Comparison of ENCODE assay signal across 1 cellular context in the genomic region with DNA sequence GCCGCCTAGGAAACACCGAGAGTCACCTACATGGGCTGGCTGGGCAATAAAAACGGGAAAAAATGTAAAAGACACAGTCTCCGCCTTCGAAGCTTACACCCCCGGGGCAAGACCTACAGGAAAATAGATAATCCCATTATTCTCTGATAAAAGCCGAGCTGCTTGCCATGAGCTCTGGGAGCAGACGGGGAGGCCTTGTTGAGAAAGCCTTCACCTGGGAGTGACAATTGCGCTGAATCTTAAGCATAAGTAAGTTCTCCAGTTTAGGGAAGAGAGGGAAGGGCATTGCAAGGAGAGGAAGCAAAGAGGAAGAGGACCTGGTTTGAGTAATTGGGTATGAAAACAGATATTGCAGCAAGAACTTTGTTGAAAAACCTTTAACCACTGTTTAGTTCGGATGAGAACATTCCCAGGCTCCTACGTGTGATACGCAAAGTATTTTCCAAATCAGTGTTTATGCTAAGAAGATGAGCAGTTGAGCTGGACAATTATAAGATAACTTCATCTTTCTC.
TF ChIP-seq lines count a peak whose summit lies in the region.

No MANE protein-coding gene starts in this region.

TF ChIP-seq in HCT116, 20 proteins besides CTCF, POLR2A, EP300 and RAD21 (continued from another document):
- TF ChIP-seq REST (IDR thresholded peaks at IDR 0.05; ENCODE audit: low read depth) (no peak), SP1 (IDR thresholded peaks at IDR 0.05; ENCODE audit: low read depth) (no peak), ZFX (IDR thresholded peaks at IDR 0.05) (no peak), EZH2phosphoT487 (IDR thresholded peaks at IDR 0.05; ENCODE audit: borderline replicate concordance) (no peak)
